10 cellular contexts compared by ENCODE assay signal in genomic region chr21:21003701-21004100, GRCh38. TPM values are rescaled to one million over a fixed set of nuclear protein-coding genes. Genes with fewer than 3 reads are reported as not detected.
DNase-seq lines count a peak whose midpoint lies in the region; ATAC-seq, FAIRE-seq and TF ChIP-seq lines count a peak whose summit lies in the region.
"Had no signal": no experiment of that assay in that cellular context is flagged by ENCODE, and none has a peak within 500 bp of the region (broad histone marks: within the 10 kb centered on the region; RNA-seq: fewer than 3 reads in every experiment).

No MANE protein-coding gene starts in this region.

- H3K27ac Mint-ChIP-seq in endothelial cell (ENCODE audit: unreplicated experiment) = no peak overlapping the region

- H3K9ac ChIP-seq in colonic mucosa (ENCODE audit: low read depth in 2 of 2, low read length in 2 of 2) = no peak overlapping the region

- no peaks in the 10 kb centered on the region for H3K9me3 ChIP-seq in colonic mucosa
- H3K9me3 ChIP-seq: mucosa of descending colon had no signal

- no peaks in the 10 kb centered on the region for H3K4me1 Mint-ChIP-seq in endothelial cell (ENCODE audit: unreplicated experiment)

- ATAC-seq in GM19452 (IDR thresholded peaks at IDR 0.05; ENCODE audit: unreplicated experiment) (no peak), HG03175 (IDR thresholded peaks at IDR 0.05; ENCODE audit: unreplicated experiment) (no peak)
- ATAC-seq: mucosa of descending colon had no signal

- peak; percentile 11 for TF ChIP-seq CTCF in GM20000 (IDR thresholded peaks at IDR 0.05; ENCODE audit: extremely low read depth, missing control alignments)
- peak; percentile 66 for TF ChIP-seq CTCF in endothelial cell (IDR thresholded peaks at IDR 0.05; ENCODE audit: unreplicated experiment)
- TF ChIP-seq CTCF in colonic mucosa (IDR thresholded peaks at IDR 0.05) = no peak

- no peaks in the 10 kb centered on the region for H3K27me3 ChIP-seq in colonic mucosa

- H3K36me3 ChIP-seq in colonic mucosa = no peaks in the 10 kb centered on the region

- no peaks in the 10 kb centered on the region for H3K36me3 Mint-ChIP-seq in endothelial cell (ENCODE audit: low read depth, unreplicated experiment)

- H3K4me1 ChIP-seq in colonic mucosa = no peaks in the 10 kb centered on the region

- H3K4me3 Mint-ChIP-seq in endothelial cell (ENCODE audit: unreplicated experiment) = no peak overlapping the region

- DNase-seq in GM20000 (ENCODE audit: low spot score) (no peak), NCI-H82 treated with DMSO at 0.1 percent for 48 hours (lab: John Stamatoyannopoulos, UW; ENCODE audit: unreplicated experiment) (peak; percentile 15), endothelial cell (ENCODE audit: low spot score) (peak; percentile 32), colonic mucosa (no peak), anterior cingulate cortex (lab: John Stamatoyannopoulos, UW) (no peak)
- DNase-seq: mucosa of descending colon had no signal

- H3K27me3 Mint-ChIP-seq in endothelial cell (ENCODE audit: unreplicated experiment) = no peaks in the 10 kb centered on the region

- H3K4me3 ChIP-seq in colonic mucosa = no peak overlapping the region
- H3K4me3 ChIP-seq: mucosa of descending colon had no signal

- intact Hi-C loops in colonic mucosa (cut with DNase I) = loop anchor here (5.0 kb wide), 1 partner anchor 1789 kb away; no protein-coding TSS in a partner anchor

- no peak overlapping the region for H3K27ac ChIP-seq in colonic mucosa

- H3K9me3 Mint-ChIP-seq in endothelial cell (ENCODE audit: unreplicated experiment) = no peaks in the 10 kb centered on the region

- FAIRE-seq in A204.1 (lab: Jason Lieb, UNC) = peak; percentile 70
- FAIRE-seq: GM18507 had no signal

RNA-seq across cellular contexts. Expression of gene NCAM2, which starts 5.5 kb away (rescaled TPM):
- total RNA-seq in endothelial cell (ENCODE audit: unreplicated experiment) = 0.64 TPM
- total RNA-seq in colonic mucosa = 1 to 10 TPM in 1 of 2 donors, under 1 TPM in 1; 0.52 to 2.8 TPM

Comparison
In these comparisons a context has a peak if more than half of its experiments do, and no peak if none do; other contexts are left out.
1. DNase-seq: peak in NCI-H82 treated with DMSO at 0.1 percent for 48 hours (single experiment) and endothelial cell (single experiment); none in GM20000 (single experiment), colonic mucosa (single experiment) and anterior cingulate cortex (0 of 58).